30 cellular contexts compared by ENCODE assay signal in the genomic region with DNA sequence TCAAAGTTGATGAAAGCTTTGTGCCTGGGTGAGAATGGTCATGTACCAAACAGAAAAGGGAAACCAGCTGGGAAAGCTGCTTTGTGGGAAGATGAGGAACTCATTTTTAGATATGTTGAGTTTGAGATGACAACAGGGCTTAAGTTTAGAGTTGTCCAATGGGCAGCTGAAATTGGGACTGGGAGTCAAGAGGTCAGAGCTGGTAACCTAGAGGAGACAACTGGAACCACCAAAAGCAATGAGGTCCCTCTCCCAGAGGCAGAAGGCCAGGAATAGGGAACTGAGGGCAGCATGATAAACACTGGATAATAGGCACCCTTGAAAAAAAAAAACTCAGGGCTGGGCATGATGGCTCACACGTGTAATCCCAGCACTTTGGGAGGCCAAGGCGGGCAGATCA.
"Had no signal": no experiment of that assay in that cellular context is flagged by ENCODE, and none has a peak within 500 bp of the region (broad histone marks: within the 10 kb centered on the region; RNA-seq: fewer than 3 reads in every experiment).

No MANE protein-coding gene starts in this region.

- H3K4me1 ChIP-seq: colonic mucosa, prostate gland had no signal

- DNase-seq: activated CD4-positive, alpha-beta T cell treated with anti-CD3 and anti-CD28 coated beads for 4 hours; activated CD4-positive, alpha-beta T cell treated with anti-CD3 and anti-CD28 coated beads, Interleukin-2, amount 50 U/mL, for 4 hours; activated naive CD4-positive, alpha-beta T cell treated with Interleukin-2 at 50 U/mL for 16 hours; activated T-cell treated with anti-CD3 and anti-CD28 coated beads for 4 hours; activated T-cell treated with anti-CD3 and anti-CD28 coated beads, Interleukin-2, amount 50 U/mL, for 72 hours; anterior cingulate cortex; body of pancreas; cerebellar nuclear complex; colonic mucosa; effector CD8-positive, alpha-beta T cell; erythroblast; foreskin fibroblast; head of caudate nucleus; hippocampal formation; left cardiac atrium; left ventricle myocardium superior; midbrain; naive thymus-derived CD8-positive, alpha-beta T cell; retina; stimulated activated CD4-positive, alpha-beta T cell treated with anti-CD3 and anti-CD28 coated beads, Interleukin-1b, Interleukin-23, amount 100 ng/mL, for 48 hours; stimulated activated naive CD4-positive, alpha-beta T cell; T-helper 9 cell; transverse colon had no signal

- H3K4me2 ChIP-seq: smooth muscle cell had no signal

- H3K36me3 Mint-ChIP-seq: activated naive CD8-positive, alpha-beta T cell; naive thymus-derived CD8-positive, alpha-beta T cell had no signal

- H3K9me3 ChIP-seq: body of pancreas, colonic mucosa, neutrophil, prostate gland, suprapubic skin, transverse colon had no signal

- ATAC-seq: activated T-cell treated with anti-CD3 and anti-CD28 coated beads, Interleukin-2, amount 50 U/mL, for 72 hours; body of pancreas; left cardiac atrium; left ventricle myocardium superior; naive thymus-derived CD8-positive, alpha-beta T cell had no signal

- H3K36me3 ChIP-seq: colonic mucosa, neutrophil, prostate gland, suprapubic skin, transverse colon had no signal

- H3K27ac Mint-ChIP-seq: activated naive CD8-positive, alpha-beta T cell; activated T-cell treated with anti-CD3 and anti-CD28 coated beads, Interleukin-2, amount 50 U/mL, for 72 hours; naive thymus-derived CD8-positive, alpha-beta T cell; T-helper 1 cell treated with Interleukin-12 subunit alpha and Interleukin-12 subunit beta and Interleukin-4 antibody, amounts not matched to agents 30 μg/mL and 1 μg/mL, for 36 hours had no signal

- H3K27ac ChIP-seq: body of pancreas, colonic mucosa, neutrophil, prostate gland, suprapubic skin, transverse colon, VCaP had no signal

- H3K9me3 Mint-ChIP-seq: activated T-cell treated with anti-CD3 and anti-CD28 coated beads, Interleukin-2, amount 50 U/mL, for 72 hours; naive thymus-derived CD8-positive, alpha-beta T cell; T-helper 1 cell treated with Interleukin-12 subunit alpha and Interleukin-12 subunit beta and Interleukin-4 antibody, amounts not matched to agents 30 μg/mL and 1 μg/mL, for 36 hours had no signal

- H3K4me3 Mint-ChIP-seq: activated naive CD8-positive, alpha-beta T cell; activated T-cell treated with anti-CD3 and anti-CD28 coated beads, Interleukin-2, amount 50 U/mL, for 72 hours; T-helper 1 cell treated with Interleukin-12 subunit alpha and Interleukin-12 subunit beta and Interleukin-4 antibody, amounts not matched to agents 30 μg/mL and 1 μg/mL, for 36 hours had no signal

- H3K27me3 ChIP-seq: suprapubic skin had no signal

- H3K4me3 ChIP-seq: body of pancreas, colonic mucosa, prostate gland, smooth muscle cell, suprapubic skin, transverse colon had no signal
